17 cellular contexts compared by ENCODE assay signal in genomic region chr3:56761887-56762605, GRCh38. TPM values are rescaled to one million over a fixed set of nuclear protein-coding genes. Genes with fewer than 3 reads are reported as not detected.
A peak's percentile ranks its signal among the peaks of the same experiment; 100 is the strongest.
DNase-seq lines count a peak whose midpoint lies in the region; ATAC-seq and TF ChIP-seq lines count a peak whose summit lies in the region.
"Had no signal": no experiment of that assay in that cellular context is flagged by ENCODE, and none has a peak within 500 bp of the region (broad histone marks: within the 10 kb centered on the region; RNA-seq: fewer than 3 reads in every experiment).

No MANE protein-coding gene starts in this region.

- H3K4me1 ChIP-seq in gastrocnemius medialis: peaks cover 18 to 21% of the 10 kb centered on the region in 2 donors

- H3K4me1 Mint-ChIP-seq in stimulated activated naive CD8-positive, alpha-beta T cell treated with anti-CD3 and anti-CD28 coated beads, Interleukin-15, Interleukin-2, amounts not matched to agents 100 ng/mL and 50 ng/mL, for 24 hours (ENCODE audit: low read depth): peaks cover 92% of the 10 kb centered on the region
- peaks cover 93% of the 10 kb centered on the region for H3K4me1 Mint-ChIP-seq in stimulated activated naive CD8-positive, alpha-beta T cell treated with anti-CD3 and anti-CD28 coated beads, Interleukin-15, amount 100 ng/mL, for 72 hours
- H3K4me1 Mint-ChIP-seq in activated naive CD8-positive, alpha-beta T cell treated with anti-CD3 and anti-CD28 coated beads for 36 hours: peaks cover 85% of the 10 kb centered on the region

- H3K4me3 ChIP-seq in gastrocnemius medialis: no peak overlapping the region

- H3K9me3 Mint-ChIP-seq in stimulated activated naive CD8-positive, alpha-beta T cell treated with anti-CD3 and anti-CD28 coated beads, Interleukin-15, Interleukin-2, amounts not matched to agents 100 ng/mL and 50 ng/mL, for 24 hours: no peaks in the 10 kb centered on the region
- no peaks in the 10 kb centered on the region for H3K9me3 Mint-ChIP-seq in stimulated activated naive CD8-positive, alpha-beta T cell treated with anti-CD3 and anti-CD28 coated beads, Interleukin-15, amount 100 ng/mL, for 72 hours
- peaks cover 2% of the 10 kb centered on the region for H3K9me3 Mint-ChIP-seq in activated naive CD8-positive, alpha-beta T cell treated with anti-CD3 and anti-CD28 coated beads for 36 hours

- peaks cover 72% of the 10 kb centered on the region for H3K36me3 Mint-ChIP-seq in stimulated activated naive CD8-positive, alpha-beta T cell treated with anti-CD3 and anti-CD28 coated beads, Interleukin-15, Interleukin-2, amounts not matched to agents 100 ng/mL and 50 ng/mL, for 24 hours (ENCODE audit: low read depth)
- peaks cover 70% of the 10 kb centered on the region for H3K36me3 Mint-ChIP-seq in activated naive CD8-positive, alpha-beta T cell treated with anti-CD3 and anti-CD28 coated beads for 36 hours

- peak overlapping the region; percentile 89 for H3K27ac Mint-ChIP-seq in stimulated activated naive CD8-positive, alpha-beta T cell treated with anti-CD3 and anti-CD28 coated beads, Interleukin-15, Interleukin-2, amounts not matched to agents 100 ng/mL and 50 ng/mL, for 24 hours
- peak overlapping the region in 1 of 2 donors; percentile 77 for H3K27ac Mint-ChIP-seq in stimulated activated naive CD8-positive, alpha-beta T cell treated with anti-CD3 and anti-CD28 coated beads, Interleukin-15, amount 100 ng/mL, for 72 hours
- peak overlapping the region; percentile 64 for H3K27ac Mint-ChIP-seq in activated naive CD8-positive, alpha-beta T cell treated with anti-CD3 and anti-CD28 coated beads for 36 hours

- ATAC-seq in stimulated activated naive CD8-positive, alpha-beta T cell treated with anti-CD3 and anti-CD28 coated beads, Interleukin-15, amount 100 ng/mL, for 72 hours: no peak
- no peak for ATAC-seq in gastrocnemius medialis
- no peak for ATAC-seq in HG02981 (IDR thresholded peaks at IDR 0.05; ENCODE audit: unreplicated experiment)
- no peak for ATAC-seq in GM21737 (IDR thresholded peaks at IDR 0.05; ENCODE audit: unreplicated experiment)

- H3K36me3 ChIP-seq in gastrocnemius medialis: no peaks in the 10 kb centered on the region
- H3K36me3 ChIP-seq: WERI-Rb-1 had no signal

- TF ChIP-seq CTCF in gastrocnemius medialis (IDR thresholded peaks at IDR 0.05 in 4 of 5, conservative IDR thresholded peaks at IDR 0.05 in 1 of 5): no peak

- no peak for TF ChIP-seq POLR2A in gastrocnemius medialis (IDR thresholded peaks at IDR 0.05)

- H3K27ac ChIP-seq in gastrocnemius medialis: no peak overlapping the region
- H3K27ac ChIP-seq: KMS-11, WERI-Rb-1 had no signal

- H3K27me3 Mint-ChIP-seq in stimulated activated naive CD8-positive, alpha-beta T cell treated with anti-CD3 and anti-CD28 coated beads, Interleukin-15, Interleukin-2, amounts not matched to agents 100 ng/mL and 50 ng/mL, for 24 hours: no peaks in the 10 kb centered on the region
- no peaks in the 10 kb centered on the region for H3K27me3 Mint-ChIP-seq in stimulated activated naive CD8-positive, alpha-beta T cell treated with anti-CD3 and anti-CD28 coated beads, Interleukin-15, amount 100 ng/mL, for 72 hours
- no peaks in the 10 kb centered on the region for H3K27me3 Mint-ChIP-seq in activated naive CD8-positive, alpha-beta T cell treated with anti-CD3 and anti-CD28 coated beads for 36 hours

- no peaks in the 10 kb centered on the region for H3K9me3 ChIP-seq in gastrocnemius medialis

- H3K27me3 ChIP-seq in gastrocnemius medialis: no peaks in the 10 kb centered on the region

- DNase-seq in stimulated activated naive CD8-positive, alpha-beta T cell treated with anti-CD3 and anti-CD28 coated beads, Interleukin-15, amount 100 ng/mL, for 72 hours: no peak
- DNase-seq in activated naive CD8-positive, alpha-beta T cell treated with anti-CD3 and anti-CD28 coated beads for 36 hours: no peak
- peak; percentile 21 for DNase-seq in fibroblast of the conjunctiva (ENCODE audit: low read depth)
- no peak for DNase-seq in gastrocnemius medialis
- no peak for DNase-seq in epidermal melanocyte (ENCODE audit: insufficient read length, low spot score)
- DNase-seq: effector CD8-positive, alpha-beta T cell; head of caudate nucleus; islet precursor cell; NCI-H1436 treated with DMSO at 0.1 percent for 48 hours; posterior cingulate gyrus; stimulated activated CD4-positive, alpha-beta T cell treated with anti-CD3 and anti-CD28 coated beads, Interleukin-12 subunit alpha, Interleukin-12 subunit beta, amount 100 ng/mL, for 4 hours; substantia nigra; WERI-Rb-1 had no signal

- in situ Hi-C loops in gastrocnemius medialis (cut with MboI; ENCODE audit: low sequenced_read_pairs in 4 of 4): no loop called here

- no peak overlapping the region for H3K4me3 Mint-ChIP-seq in stimulated activated naive CD8-positive, alpha-beta T cell treated with anti-CD3 and anti-CD28 coated beads, Interleukin-15, Interleukin-2, amounts not matched to agents 100 ng/mL and 50 ng/mL, for 24 hours
- no peak overlapping the region for H3K4me3 Mint-ChIP-seq in stimulated activated naive CD8-positive, alpha-beta T cell treated with anti-CD3 and anti-CD28 coated beads, Interleukin-15, amount 100 ng/mL, for 72 hours
- no peak overlapping the region for H3K4me3 Mint-ChIP-seq in activated naive CD8-positive, alpha-beta T cell treated with anti-CD3 and anti-CD28 coated beads for 36 hours

- intact Hi-C loops in gastrocnemius medialis (cut with DNase I; ENCODE audit: low total_unique reads): no loop called here

RNA-seq across cellular contexts. Expression of gene ARHGEF3, which starts 39.7 kb away (rescaled TPM):
- 10 to 100 TPM; 81.2 to 88.2 TPM for total RNA-seq in activated naive CD8-positive, alpha-beta T cell treated with anti-CD3 and anti-CD28 coated beads for 36 hours
- total RNA-seq in gastrocnemius medialis: 10 to 100 TPM in 1 of 4 donors, 1 to 10 TPM in 3; 3.1 to 11.6 (median 5.7) TPM

Comparison
In these comparisons a context has a peak if more than half of its experiments do, and no peak if none do; other contexts are left out.
1. RNA of gene ARHGEF3, which starts 39.7 kb away (total RNA-seq): 81.2 to 88.2 TPM in activated naive CD8-positive, alpha-beta T cell treated with anti-CD3 and anti-CD28 coated beads for 36 hours; 3.1 to 11.6 TPM in gastrocnemius medialis; every median in the first group is over 4 times any median in the second.